ENCODE assay signal across 2 cellular contexts in the genomic region with DNA sequence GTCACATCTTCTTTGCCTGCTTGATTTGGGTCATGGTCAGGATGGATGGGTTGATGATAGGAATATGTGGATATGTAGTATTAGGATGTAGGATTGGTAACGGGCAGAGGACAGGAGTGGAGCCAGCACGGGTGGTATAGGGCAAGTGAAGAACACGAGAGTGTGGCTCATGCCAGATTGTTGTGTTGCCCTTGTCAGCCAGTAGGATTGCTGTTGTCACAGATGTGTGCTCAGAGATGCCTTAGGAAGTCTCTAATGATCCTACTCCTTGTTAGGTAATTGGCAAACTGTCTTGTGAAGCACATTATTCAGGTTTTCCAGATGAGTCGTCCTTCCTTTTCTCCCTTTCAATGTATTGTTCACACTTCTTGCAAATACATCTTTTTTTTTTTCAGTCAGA.
TF ChIP-seq lines count a peak whose summit lies in the region.

No MANE protein-coding gene starts in this region.

TF ChIP-seq in HEK293, 187 proteins besides CTCF, POLR2A, EP300 and RAD21:
- no peak for TF ChIP-seq ZNF292 (tag by site-specific recombination; IDR thresholded peaks at IDR 0.05; ENCODE audit: borderline replicate concordance, low read depth)
- 0 out of 2 replicates have a peak, but pooled peaks have one; percentile 62 for TF ChIP-seq ZNF2 (tag by site-specific recombination; IDR thresholded peaks at IDR 0.05)
- TF ChIP-seq ZNF544 (tag by site-specific recombination; IDR thresholded peaks at IDR 0.05): no peak

TF ChIP-seq in GM12878, 131 proteins besides CTCF, POLR2A, EP300 and RAD21 (continues in another document):
- no peak for TF ChIP-seq MYC (IDR thresholded peaks at IDR 0.05; ENCODE audit: insufficient read depth, insufficient read length, insufficient replicate concordance, low read length, severe bottlenecking)
- TF ChIP-seq PAX8 (IDR thresholded peaks at IDR 0.05): no peak
- no peak for TF ChIP-seq CEBPB (IDR thresholded peaks at IDR 0.05; ENCODE audit: borderline replicate concordance in 1 of 2, low read depth in 2 of 2, low read length in 2 of 2)
- TF ChIP-seq MEF2A (IDR thresholded peaks at IDR 0.05; ENCODE audit: insufficient read depth, low read depth, low read length): no peak
- no peak for TF ChIP-seq TCF3 (IDR thresholded peaks at IDR 0.05; ENCODE audit: borderline replicate concordance, insufficient read depth, low read depth, low read length)
- TF ChIP-seq IKZF1 (conservative IDR thresholded peaks at IDR 0.05): peak; percentile 52
- TF ChIP-seq ASH2L (IDR thresholded peaks at IDR 0.05; ENCODE audit: borderline replicate concordance, low read depth): no peak
- TF ChIP-seq FOS (IDR thresholded peaks at IDR 0.05; ENCODE audit: borderline replicate concordance, extremely low read depth, insufficient read length): no peak
- TF ChIP-seq, protein P1, sequence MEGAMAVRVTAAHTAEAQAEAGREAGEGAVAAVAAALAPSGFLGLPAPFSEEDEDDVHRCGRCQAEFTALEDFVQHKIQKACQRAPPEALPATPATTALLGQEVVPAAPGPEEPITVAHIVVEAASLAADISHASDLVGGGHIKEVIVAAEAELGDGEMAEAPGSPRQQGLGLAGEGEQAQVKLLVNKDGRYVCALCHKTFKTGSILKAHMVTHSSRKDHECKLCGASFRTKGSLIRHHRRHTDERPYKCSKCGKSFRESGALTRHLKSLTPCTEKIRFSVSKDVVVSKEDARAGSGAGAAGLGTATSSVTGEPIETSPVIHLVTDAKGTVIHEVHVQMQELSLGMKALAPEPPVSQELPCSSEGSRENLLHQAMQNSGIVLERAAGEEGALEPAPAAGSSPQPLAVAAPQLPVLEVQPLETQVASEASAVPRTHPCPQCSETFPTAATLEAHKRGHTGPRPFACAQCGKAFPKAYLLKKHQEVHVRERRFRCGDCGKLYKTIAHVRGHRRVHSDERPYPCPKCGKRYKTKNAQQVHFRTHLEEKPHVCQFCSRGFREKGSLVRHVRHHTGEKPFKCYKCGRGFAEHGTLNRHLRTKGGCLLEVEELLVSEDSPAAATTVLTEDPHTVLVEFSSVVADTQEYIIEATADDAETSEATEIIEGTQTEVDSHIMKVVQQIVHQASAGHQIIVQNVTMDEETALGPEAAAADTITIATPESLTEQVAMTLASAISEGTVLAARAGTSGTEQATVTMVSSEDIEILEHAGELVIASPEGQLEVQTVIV (IDR thresholded peaks at IDR 0.05; ENCODE audit: borderline replicate concordance, partially characterized antibody): no peak
- no peak for TF ChIP-seq RFX5 (IDR thresholded peaks at IDR 0.05; ENCODE audit: low read depth, low read length)
- no peak for TF ChIP-seq SMAD5 (IDR thresholded peaks at IDR 0.05; ENCODE audit: low read depth)
- TF ChIP-seq, protein P2, sequence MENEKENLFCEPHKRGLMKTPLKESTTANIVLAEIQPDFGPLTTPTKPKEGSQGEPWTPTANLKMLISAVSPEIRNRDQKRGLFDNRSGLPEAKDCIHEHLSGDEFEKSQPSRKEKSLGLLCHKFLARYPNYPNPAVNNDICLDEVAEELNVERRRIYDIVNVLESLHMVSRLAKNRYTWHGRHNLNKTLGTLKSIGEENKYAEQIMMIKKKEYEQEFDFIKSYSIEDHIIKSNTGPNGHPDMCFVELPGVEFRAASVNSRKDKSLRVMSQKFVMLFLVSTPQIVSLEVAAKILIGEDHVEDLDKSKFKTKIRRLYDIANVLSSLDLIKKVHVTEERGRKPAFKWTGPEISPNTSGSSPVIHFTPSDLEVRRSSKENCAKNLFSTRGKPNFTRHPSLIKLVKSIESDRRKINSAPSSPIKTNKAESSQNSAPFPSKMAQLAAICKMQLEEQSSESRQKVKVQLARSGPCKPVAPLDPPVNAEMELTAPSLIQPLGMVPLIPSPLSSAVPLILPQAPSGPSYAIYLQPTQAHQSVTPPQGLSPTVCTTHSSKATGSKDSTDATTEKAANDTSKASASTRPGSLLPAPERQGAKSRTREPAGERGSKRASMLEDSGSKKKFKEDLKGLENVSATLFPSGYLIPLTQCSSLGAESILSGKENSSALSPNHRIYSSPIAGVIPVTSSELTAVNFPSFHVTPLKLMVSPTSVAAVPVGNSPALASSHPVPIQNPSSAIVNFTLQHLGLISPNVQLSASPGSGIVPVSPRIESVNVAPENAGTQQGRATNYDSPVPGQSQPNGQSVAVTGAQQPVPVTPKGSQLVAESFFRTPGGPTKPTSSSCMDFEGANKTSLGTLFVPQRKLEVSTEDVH (IDR thresholded peaks at IDR 0.05; ENCODE audit: low read depth, partially characterized antibody): no peak
- TF ChIP-seq NR2F1 (conservative IDR thresholded peaks at IDR 0.05): no peak
- no peak for TF ChIP-seq EGR1 (IDR thresholded peaks at IDR 0.05; ENCODE audit: borderline replicate concordance in 1 of 2, low read depth in 2 of 2, low read length in 2 of 2)
- TF ChIP-seq, protein P3, sequence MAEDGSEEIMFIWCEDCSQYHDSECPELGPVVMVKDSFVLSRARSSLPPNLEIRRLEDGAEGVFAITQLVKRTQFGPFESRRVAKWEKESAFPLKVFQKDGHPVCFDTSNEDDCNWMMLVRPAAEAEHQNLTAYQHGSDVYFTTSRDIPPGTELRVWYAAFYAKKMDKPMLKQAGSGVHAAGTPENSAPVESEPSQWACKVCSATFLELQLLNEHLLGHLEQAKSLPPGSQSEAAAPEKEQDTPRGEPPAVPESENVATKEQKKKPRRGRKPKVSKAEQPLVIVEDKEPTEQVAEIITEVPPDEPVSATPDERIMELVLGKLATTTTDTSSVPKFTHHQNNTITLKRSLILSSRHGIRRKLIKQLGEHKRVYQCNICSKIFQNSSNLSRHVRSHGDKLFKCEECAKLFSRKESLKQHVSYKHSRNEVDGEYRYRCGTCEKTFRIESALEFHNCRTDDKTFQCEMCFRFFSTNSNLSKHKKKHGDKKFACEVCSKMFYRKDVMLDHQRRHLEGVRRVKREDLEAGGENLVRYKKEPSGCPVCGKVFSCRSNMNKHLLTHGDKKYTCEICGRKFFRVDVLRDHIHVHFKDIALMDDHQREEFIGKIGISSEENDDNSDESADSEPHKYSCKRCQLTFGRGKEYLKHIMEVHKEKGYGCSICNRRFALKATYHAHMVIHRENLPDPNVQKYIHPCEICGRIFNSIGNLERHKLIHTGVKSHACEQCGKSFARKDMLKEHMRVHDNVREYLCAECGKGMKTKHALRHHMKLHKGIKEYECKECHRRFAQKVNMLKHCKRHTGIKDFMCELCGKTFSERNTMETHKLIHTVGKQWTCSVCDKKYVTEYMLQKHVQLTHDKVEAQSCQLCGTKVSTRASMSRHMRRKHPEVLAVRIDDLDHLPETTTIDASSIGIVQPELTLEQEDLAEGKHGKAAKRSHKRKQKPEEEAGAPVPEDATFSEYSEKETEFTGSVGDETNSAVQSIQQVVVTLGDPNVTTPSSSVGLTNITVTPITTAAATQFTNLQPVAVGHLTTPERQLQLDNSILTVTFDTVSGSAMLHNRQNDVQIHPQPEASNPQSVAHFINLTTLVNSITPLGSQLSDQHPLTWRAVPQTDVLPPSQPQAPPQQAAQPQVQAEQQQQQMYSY (CRISPR knock-in tag; IDR thresholded peaks at IDR 0.05): no peak
- 0 out of 2 replicates have a peak, but pooled peaks have one; percentile 20 for TF ChIP-seq IRF4 (IDR thresholded peaks at IDR 0.05; ENCODE audit: low read depth, low read length)
- no peak for TF ChIP-seq KLF5 (IDR thresholded peaks at IDR 0.05; ENCODE audit: partially characterized antibody)
- TF ChIP-seq YBX1 (IDR thresholded peaks at IDR 0.05): no peak
- TF ChIP-seq IKZF2 (IDR thresholded peaks at IDR 0.05): peak in 1 of 2 experiments; percentile 49; a peak in 2 of 4 replicates
- TF ChIP-seq, protein P4, sequence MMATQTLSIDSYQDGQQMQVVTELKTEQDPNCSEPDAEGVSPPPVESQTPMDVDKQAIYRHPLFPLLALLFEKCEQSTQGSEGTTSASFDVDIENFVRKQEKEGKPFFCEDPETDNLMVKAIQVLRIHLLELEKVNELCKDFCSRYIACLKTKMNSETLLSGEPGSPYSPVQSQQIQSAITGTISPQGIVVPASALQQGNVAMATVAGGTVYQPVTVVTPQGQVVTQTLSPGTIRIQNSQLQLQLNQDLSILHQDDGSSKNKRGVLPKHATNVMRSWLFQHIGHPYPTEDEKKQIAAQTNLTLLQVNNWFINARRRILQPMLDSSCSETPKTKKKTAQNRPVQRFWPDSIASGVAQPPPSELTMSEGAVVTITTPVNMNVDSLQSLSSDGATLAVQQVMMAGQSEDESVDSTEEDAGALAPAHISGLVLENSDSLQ (IDR thresholded peaks at IDR 0.05): no peak; the same call in 1 of the 2 replicates
- TF ChIP-seq SIN3A (IDR thresholded peaks at IDR 0.05; ENCODE audit: low read depth, low read length): no peak
- TF ChIP-seq, protein P5, sequence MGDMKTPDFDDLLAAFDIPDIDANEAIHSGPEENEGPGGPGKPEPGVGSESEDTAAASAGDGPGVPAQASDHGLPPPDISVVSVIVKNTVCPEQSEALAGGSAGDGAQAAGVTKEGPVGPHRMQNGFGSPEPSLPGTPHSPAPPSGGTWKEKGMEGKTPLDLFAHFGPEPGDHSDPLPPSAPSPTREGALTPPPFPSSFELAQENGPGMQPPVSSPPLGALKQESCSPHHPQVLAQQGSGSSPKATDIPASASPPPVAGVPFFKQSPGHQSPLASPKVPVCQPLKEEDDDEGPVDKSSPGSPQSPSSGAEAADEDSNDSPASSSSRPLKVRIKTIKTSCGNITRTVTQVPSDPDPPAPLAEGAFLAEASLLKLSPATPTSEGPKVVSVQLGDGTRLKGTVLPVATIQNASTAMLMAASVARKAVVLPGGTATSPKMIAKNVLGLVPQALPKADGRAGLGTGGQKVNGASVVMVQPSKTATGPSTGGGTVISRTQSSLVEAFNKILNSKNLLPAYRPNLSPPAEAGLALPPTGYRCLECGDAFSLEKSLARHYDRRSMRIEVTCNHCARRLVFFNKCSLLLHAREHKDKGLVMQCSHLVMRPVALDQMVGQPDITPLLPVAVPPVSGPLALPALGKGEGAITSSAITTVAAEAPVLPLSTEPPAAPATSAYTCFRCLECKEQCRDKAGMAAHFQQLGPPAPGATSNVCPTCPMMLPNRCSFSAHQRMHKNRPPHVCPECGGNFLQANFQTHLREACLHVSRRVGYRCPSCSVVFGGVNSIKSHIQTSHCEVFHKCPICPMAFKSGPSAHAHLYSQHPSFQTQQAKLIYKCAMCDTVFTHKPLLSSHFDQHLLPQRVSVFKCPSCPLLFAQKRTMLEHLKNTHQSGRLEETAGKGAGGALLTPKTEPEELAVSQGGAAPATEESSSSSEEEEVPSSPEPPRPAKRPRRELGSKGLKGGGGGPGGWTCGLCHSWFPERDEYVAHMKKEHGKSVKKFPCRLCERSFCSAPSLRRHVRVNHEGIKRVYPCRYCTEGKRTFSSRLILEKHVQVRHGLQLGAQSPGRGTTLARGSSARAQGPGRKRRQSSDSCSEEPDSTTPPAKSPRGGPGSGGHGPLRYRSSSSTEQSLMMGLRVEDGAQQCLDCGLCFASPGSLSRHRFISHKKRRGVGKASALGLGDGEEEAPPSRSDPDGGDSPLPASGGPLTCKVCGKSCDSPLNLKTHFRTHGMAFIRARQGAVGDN (IDR thresholded peaks at IDR 0.05): peak; percentile 50; the same call in 1 of the 2 replicates
- TF ChIP-seq, protein P6, sequence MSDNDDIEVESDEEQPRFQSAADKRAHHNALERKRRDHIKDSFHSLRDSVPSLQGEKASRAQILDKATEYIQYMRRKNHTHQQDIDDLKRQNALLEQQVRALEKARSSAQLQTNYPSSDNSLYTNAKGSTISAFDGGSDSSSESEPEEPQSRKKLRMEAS (IDR thresholded peaks at IDR 0.05; ENCODE audit: low read depth, low read length): no peak
- TF ChIP-seq SMARCA5 (IDR thresholded peaks at IDR 0.05): peak; percentile 87
- no peak for TF ChIP-seq EED (IDR thresholded peaks at IDR 0.05; ENCODE audit: low read depth)
- TF ChIP-seq JUND (IDR thresholded peaks at IDR 0.05; ENCODE audit: low read depth, low read length): no peak
- no peak for TF ChIP-seq MEF2B (IDR thresholded peaks at IDR 0.05; ENCODE audit: partially characterized antibody, poor library complexity, severe bottlenecking)
- no peak for TF ChIP-seq CREM (IDR thresholded peaks at IDR 0.05; ENCODE audit: low read depth)
- TF ChIP-seq, protein P7, sequence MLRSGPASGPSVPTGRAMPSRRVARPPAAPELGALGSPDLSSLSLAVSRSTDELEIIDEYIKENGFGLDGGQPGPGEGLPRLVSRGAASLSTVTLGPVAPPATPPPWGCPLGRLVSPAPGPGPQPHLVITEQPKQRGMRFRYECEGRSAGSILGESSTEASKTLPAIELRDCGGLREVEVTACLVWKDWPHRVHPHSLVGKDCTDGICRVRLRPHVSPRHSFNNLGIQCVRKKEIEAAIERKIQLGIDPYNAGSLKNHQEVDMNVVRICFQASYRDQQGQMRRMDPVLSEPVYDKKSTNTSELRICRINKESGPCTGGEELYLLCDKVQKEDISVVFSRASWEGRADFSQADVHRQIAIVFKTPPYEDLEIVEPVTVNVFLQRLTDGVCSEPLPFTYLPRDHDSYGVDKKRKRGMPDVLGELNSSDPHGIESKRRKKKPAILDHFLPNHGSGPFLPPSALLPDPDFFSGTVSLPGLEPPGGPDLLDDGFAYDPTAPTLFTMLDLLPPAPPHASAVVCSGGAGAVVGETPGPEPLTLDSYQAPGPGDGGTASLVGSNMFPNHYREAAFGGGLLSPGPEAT (IDR thresholded peaks at IDR 0.05; ENCODE audit: low read depth): no peak
- TF ChIP-seq, protein P8, sequence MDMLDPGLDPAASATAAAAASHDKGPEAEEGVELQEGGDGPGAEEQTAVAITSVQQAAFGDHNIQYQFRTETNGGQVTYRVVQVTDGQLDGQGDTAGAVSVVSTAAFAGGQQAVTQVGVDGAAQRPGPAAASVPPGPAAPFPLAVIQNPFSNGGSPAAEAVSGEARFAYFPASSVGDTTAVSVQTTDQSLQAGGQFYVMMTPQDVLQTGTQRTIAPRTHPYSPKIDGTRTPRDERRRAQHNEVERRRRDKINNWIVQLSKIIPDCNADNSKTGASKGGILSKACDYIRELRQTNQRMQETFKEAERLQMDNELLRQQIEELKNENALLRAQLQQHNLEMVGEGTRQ (IDR thresholded peaks at IDR 0.05; ENCODE audit: borderline replicate concordance, low read depth, low read length): no peak
- TF ChIP-seq ETV6 (conservative IDR thresholded peaks at IDR 0.05 in 1 of 2, IDR thresholded peaks at IDR 0.05 in 1 of 2; ENCODE audit: borderline replicate concordance in 1 of 2, low read depth in 1 of 2): no peak
- TF ChIP-seq RCOR1 (conservative IDR thresholded peaks at IDR 0.05; ENCODE audit: low read depth, low read length): no peak
- peak; percentile 62; the same call in 1 of the 2 replicates for TF ChIP-seq HDGF (IDR thresholded peaks at IDR 0.05)
- TF ChIP-seq NFYA (IDR thresholded peaks at IDR 0.05; ENCODE audit: borderline replicate concordance, low read depth, low read length): no peak
- no peak for TF ChIP-seq SRF (IDR thresholded peaks at IDR 0.05; ENCODE audit: low read depth in 2 of 2, low read length in 2 of 2)
- no peak for TF ChIP-seq ZNF274 (IDR thresholded peaks at IDR 0.05; ENCODE audit: insufficient read depth, insufficient read length)
- TF ChIP-seq NBN (IDR thresholded peaks at IDR 0.05): peak; percentile 65; the same call in 1 of the 2 replicates
